9 cellular contexts compared by ENCODE assay signal in the genomic region with DNA sequence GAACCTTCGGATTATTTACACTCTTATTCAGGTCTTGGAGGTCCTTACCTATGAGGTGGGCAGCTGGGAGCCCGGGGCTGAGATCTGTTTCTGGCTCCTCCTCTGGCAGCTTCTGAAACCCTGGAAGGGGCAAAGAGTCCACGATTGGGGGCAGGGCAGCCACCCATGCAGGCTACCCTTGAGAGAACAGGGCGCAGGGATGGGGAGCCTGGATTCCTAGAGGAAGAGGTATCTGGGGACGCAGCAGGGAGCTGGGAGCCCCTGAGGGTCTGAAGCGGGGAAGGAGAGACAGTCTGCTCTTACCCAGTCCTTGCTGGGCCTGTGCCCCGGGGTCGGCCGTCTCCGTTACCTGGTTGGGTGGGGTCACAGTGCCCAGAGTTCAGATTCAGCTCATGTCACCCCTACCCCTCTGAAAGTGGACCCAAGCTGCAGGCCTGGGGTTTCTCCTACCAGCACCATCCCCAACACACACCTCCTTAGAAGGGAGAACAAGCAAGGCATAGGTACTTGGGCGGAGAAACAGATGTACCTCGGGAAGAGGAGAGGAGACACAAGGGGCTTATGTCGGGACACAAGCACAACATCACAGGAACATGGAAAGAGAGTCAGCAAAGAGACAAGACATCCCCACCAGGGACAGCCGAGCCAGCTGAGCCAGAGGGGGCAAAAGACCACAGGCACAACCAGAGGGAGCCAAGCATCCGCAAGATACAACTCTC. TPM values are rescaled to one million over a fixed set of nuclear protein-coding genes. Genes with fewer than 3 reads are reported as not detected.
A peak's percentile ranks its signal among the peaks of the same experiment; 100 is the strongest.
DNase-seq lines count a peak whose midpoint lies in the region; FAIRE-seq and TF ChIP-seq lines count a peak whose summit lies in the region.
"Had no signal": no experiment of that assay in that cellular context is flagged by ENCODE, and none has a peak within 500 bp of the region (broad histone marks: within the 10 kb centered on the region; RNA-seq: fewer than 3 reads in every experiment).

No MANE protein-coding gene starts in this region.

- H3K9ac ChIP-seq in kidney (ENCODE audit: low read length in 2 of 2) (peak overlapping the region; percentile 93 to 97), subcutaneous abdominal adipose tissue (ENCODE audit: low read length in 5 of 5) (peak overlapping the region; percentile 76 to 96 (median 93))

- intact Hi-C loops in kidney (cut with DNase I): no loop called here

- no peaks in the 10 kb centered on the region for H3K36me3 ChIP-seq in kidney (ENCODE audit: control insufficient read depth in 1 of 2, insufficient read depth in 2 of 2, low read length in 2 of 2)
- H3K36me3 ChIP-seq in subcutaneous abdominal adipose tissue (ENCODE audit: control insufficient read depth in 5 of 5, insufficient read depth in 5 of 5, low read length in 5 of 5): peaks cover 0 to 4% (median 0%) of the 10 kb centered on the region in 5 donors

- H3K4me1 ChIP-seq in kidney (ENCODE audit: control insufficient read depth in 1 of 2, insufficient read depth in 1 of 2, low read depth in 1 of 2, low read length in 2 of 2) (peaks cover 5 to 10% of the 10 kb centered on the region in 2 donors), subcutaneous abdominal adipose tissue (ENCODE audit: control insufficient read depth in 5 of 5, insufficient read depth in 5 of 5, low read length in 5 of 5) (peaks cover 5 to 54% (median 27%) of the 10 kb centered on the region in 5 donors)

- H3K4me3 ChIP-seq in kidney (ENCODE audit: low read length in 2 of 2) (peak overlapping the region; percentile 90 to 93), subcutaneous abdominal adipose tissue (ENCODE audit: low read depth in 1 of 5, low read length in 5 of 5) (peak overlapping the region; percentile 89 to 96 (median 92))

- TF ChIP-seq CTCF in kidney (IDR thresholded peaks at IDR 0.05; ENCODE audit: borderline replicate concordance, extremely low read depth, insufficient read depth): no peak

- peak; percentile 80 for DNase-seq in activated CD8-positive, alpha-beta memory T cell treated with anti-CD3 and anti-CD28 coated beads for 24 hours
- no peak for DNase-seq in activated CD8-positive, alpha-beta memory T cell treated with anti-CD3 and anti-CD28 coated beads, Interleukin-2, amount 50 U/mL, for 48 hours
- DNase-seq in kidney: no peak
- no peak for DNase-seq in NCI-H146 (lab: John Stamatoyannopoulos, UW)
- no peak for DNase-seq in islet precursor cell
- DNase-seq in NCI-H510A (lab: John Stamatoyannopoulos, UW): no peak

- no peak for FAIRE-seq in kidney (lab: Jason Lieb, UNC)
- FAIRE-seq: G401.6 had no signal

- H3K27ac ChIP-seq in angular gyrus (ENCODE audit: low read depth, low read length) (peak overlapping the region; percentile 84), kidney (ENCODE audit: low read depth in 2 of 2, low read length in 2 of 2) (peak overlapping the region in 1 of 2 donors; percentile 70), subcutaneous abdominal adipose tissue (ENCODE audit: low read depth, low read length) (peak overlapping the region; percentile 70)

- H3K9me3 ChIP-seq in kidney (ENCODE audit: control insufficient read depth in 1 of 2, low read length in 2 of 2): no peaks in the 10 kb centered on the region
- H3K9me3 ChIP-seq in subcutaneous abdominal adipose tissue (ENCODE audit: control insufficient read depth in 5 of 5, low read length in 5 of 5): no peaks in the 10 kb centered on the region

- peaks cover 0 to 7% (median 2%) of the 10 kb centered on the region in 5 donors for H3K27me3 ChIP-seq in subcutaneous abdominal adipose tissue (ENCODE audit: control insufficient read depth in 5 of 5, insufficient read depth in 4 of 5, low read length in 5 of 5)

RNA-seq across cellular contexts. Expression of gene LTB, which starts 0.6 kb away (rescaled TPM):
- 18.5 TPM for total RNA-seq in kidney
- polyA plus RNA-seq in kidney (ENCODE audit: insufficient read depth, low read depth, low replicate concordance): 6.6 TPM

RNA-seq across cellular contexts. Expression of gene LST1, which starts 4.4 kb away (rescaled TPM):
- total RNA-seq in kidney: 31.5 TPM
- polyA plus RNA-seq in kidney (ENCODE audit: insufficient read depth, low read depth, low replicate concordance): 14.8 TPM

RNA-seq across cellular contexts. Expression of gene TNF, which starts 6.3 kb away (rescaled TPM):
- 5.4 TPM for total RNA-seq in kidney
- 0.69 TPM for polyA plus RNA-seq in kidney (ENCODE audit: insufficient read depth, low read depth, low replicate concordance)

RNA-seq across cellular contexts. Expression of gene LTA, which starts 9.6 kb away (rescaled TPM):
- total RNA-seq in kidney: 0.35 TPM
- polyA plus RNA-seq in kidney (ENCODE audit: insufficient read depth, low read depth, low replicate concordance): not detected

RNA-seq across cellular contexts. Expression of gene NCR3, which starts 11.1 kb away (rescaled TPM):
- total RNA-seq in kidney: 0.82 TPM
- polyA plus RNA-seq in kidney (ENCODE audit: insufficient read depth, low read depth, low replicate concordance): not detected
